Comparison of ENCODE assay signal across 1 cellular context in genomic region chr2:158189526-158189925, GRCh38.
TF ChIP-seq lines count a peak whose summit lies in the region.

No MANE protein-coding gene starts in this region.

TF ChIP-seq in HepG2, 621 proteins besides CTCF, POLR2A, EP300 and RAD21 (continued from another document and continues in another):
- TF ChIP-seq KLF6 (CRISPR knock-in tag; IDR thresholded peaks at IDR 0.05) (no peak; the same call in 1 of the 2 replicates), ATF7-NPFF (CRISPR knock-in tag; IDR thresholded peaks at IDR 0.05; ENCODE audit: low read depth) (no peak), ZKSCAN8 (CRISPR knock-in tag; IDR thresholded peaks at IDR 0.05; ENCODE audit: borderline replicate concordance) (peak; percentile 95), ZNF430 (CRISPR knock-in tag; IDR thresholded peaks at IDR 0.05) (no peak), CENPX (CRISPR knock-in tag; IDR thresholded peaks at IDR 0.05) (no peak), ZNF816 (CRISPR knock-in tag; IDR thresholded peaks at IDR 0.05; ENCODE audit: borderline replicate concordance) (no peak), SKI (IDR thresholded peaks at IDR 0.05; ENCODE audit: partially characterized antibody) (peak; percentile 93), RCOR2 (CRISPR knock-in tag; IDR thresholded peaks at IDR 0.05) (peak; percentile 95), NFATC3 (CRISPR knock-in tag; IDR thresholded peaks at IDR 0.05) (no peak), DZIP1 (CRISPR knock-in tag; IDR thresholded peaks at IDR 0.05) (no peak), U2AF1 (optimal IDR thresholded peaks at IDR 0.05; ENCODE audit: low read depth, low read length) (no peak), JARID2 (CRISPR knock-in tag; IDR thresholded peaks at IDR 0.05; ENCODE audit: insufficient replicate concordance) (no peak), ZNF788 (CRISPR knock-in tag; IDR thresholded peaks at IDR 0.05; ENCODE audit: borderline replicate concordance) (no peak), MTF1 (CRISPR knock-in tag; IDR thresholded peaks at IDR 0.05) (no peak), JUN (CRISPR knock-in tag; IDR thresholded peaks at IDR 0.05) (no peak), RBFOX2 (IDR thresholded peaks at IDR 0.05; ENCODE audit: low read depth, low read length) (no peak), ZNF354B (CRISPR knock-in tag; IDR thresholded peaks at IDR 0.05) (no peak), NKX3-1 (CRISPR knock-in tag; IDR thresholded peaks at IDR 0.05) (no peak), NFYC (CRISPR knock-in tag; IDR thresholded peaks at IDR 0.05) (peak; percentile 31; the same call in 1 of the 2 replicates), SKIL (CRISPR knock-in tag; IDR thresholded peaks at IDR 0.05; ENCODE audit: borderline replicate concordance) (peak; percentile 95), ZNF30 (CRISPR knock-in tag; IDR thresholded peaks at IDR 0.05) (no peak), ZNF674 (CRISPR knock-in tag; IDR thresholded peaks at IDR 0.05; ENCODE audit: low read depth) (no peak), ZKSCAN1 (IDR thresholded peaks at IDR 0.05; ENCODE audit: low read length) (no peak), JDP2 (CRISPR knock-in tag; IDR thresholded peaks at IDR 0.05; ENCODE audit: borderline replicate concordance) (no peak), ZNF282 (IDR thresholded peaks at IDR 0.05; ENCODE audit: partially characterized antibody) (no peak), ZBTB39 (CRISPR knock-in tag; IDR thresholded peaks at IDR 0.05) (no peak), MED1 (CRISPR knock-in tag; IDR thresholded peaks at IDR 0.05) (peak; percentile 98), ZFP91 (CRISPR knock-in tag; IDR thresholded peaks at IDR 0.05; ENCODE audit: borderline replicate concordance) (no peak), MEIS2 (CRISPR knock-in tag; IDR thresholded peaks at IDR 0.05) (no peak), ZBTB14 (CRISPR knock-in tag; IDR thresholded peaks at IDR 0.05) (no peak), ZNF547 (CRISPR knock-in tag; IDR thresholded peaks at IDR 0.05) (no peak), ETV6 (CRISPR knock-in tag; conservative IDR thresholded peaks at IDR 0.05) (no peak), RBM39 (IDR thresholded peaks at IDR 0.05; ENCODE audit: low read depth, low read length, poor library complexity, severe bottlenecking) (no peak), PHF8 (CRISPR knock-in tag; IDR thresholded peaks at IDR 0.05) (no peak), RNF219 (CRISPR knock-in tag; IDR thresholded peaks at IDR 0.05) (0 out of 2 replicates have a peak, but pooled peaks have one; percentile 47), HMGXB4 (CRISPR knock-in tag; IDR thresholded peaks at IDR 0.05; ENCODE audit: borderline replicate concordance in 1 of 2, low read depth in 1 of 2) (peak in 1 of 2 experiments; percentile 45; a peak in 1 of 4 replicates), KAT7 (CRISPR knock-in tag; IDR thresholded peaks at IDR 0.05; ENCODE audit: borderline replicate concordance) (no peak), NR3C1 (CRISPR knock-in tag; IDR thresholded peaks at IDR 0.05) (no peak), RFX3 (CRISPR knock-in tag; IDR thresholded peaks at IDR 0.05) (no peak), PBX3 (CRISPR knock-in tag; IDR thresholded peaks at IDR 0.05; ENCODE audit: borderline replicate concordance) (no peak), POLR2AphosphoS2 (IDR thresholded peaks at IDR 0.05; ENCODE audit: low read depth, low read length) (no peak), ZNF138 (CRISPR knock-in tag; IDR thresholded peaks at IDR 0.05; ENCODE audit: low read depth) (no peak), SNRNP70 (IDR thresholded peaks at IDR 0.05; ENCODE audit: low read depth, low read length) (no peak), THAP9 (CRISPR knock-in tag; IDR thresholded peaks at IDR 0.05; ENCODE audit: borderline replicate concordance) (no peak), SP2 (CRISPR knock-in tag; IDR thresholded peaks at IDR 0.05) (no peak), DPF2 (CRISPR knock-in tag; IDR thresholded peaks at IDR 0.05; ENCODE audit: borderline replicate concordance, low read depth) (peak; percentile 97)
